12 cellular contexts compared by ENCODE assay signal in the genomic region with DNA sequence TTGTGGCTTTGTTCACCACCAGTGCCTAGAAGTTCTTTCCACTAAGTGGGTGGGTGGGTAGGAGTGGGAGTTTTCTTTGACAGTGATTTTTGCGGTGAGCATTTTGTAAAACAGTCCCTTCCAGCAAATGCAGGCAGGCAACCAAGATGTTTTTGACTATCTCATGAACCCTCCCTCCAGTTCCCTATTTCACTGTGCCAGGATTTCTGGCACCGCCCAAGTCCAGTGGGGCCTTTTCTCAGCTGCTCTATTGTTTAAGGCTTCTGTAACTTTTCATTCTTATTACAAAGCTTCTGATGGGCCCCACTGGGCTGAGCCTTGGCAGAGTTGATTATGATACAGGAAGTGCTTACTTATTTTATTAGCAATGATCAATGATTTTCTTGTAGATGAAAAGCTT.
"Had no signal": no experiment of that assay in that cellular context is flagged by ENCODE, and none has a peak within 500 bp of the region (broad histone marks: within the 10 kb centered on the region; RNA-seq: fewer than 3 reads in every experiment).

No MANE protein-coding gene starts in this region.

- H3K36me3 ChIP-seq: stomach, thoracic aorta, WERI-Rb-1 had no signal

- ATAC-seq: left colon had no signal

- H3K27ac ChIP-seq: stomach, thoracic aorta, WERI-Rb-1 had no signal

- DNase-seq: activated CD4-positive, alpha-beta memory T cell treated with anti-CD3 and anti-CD28 coated beads, Interleukin-2, amount 10 ng/mL, durations not matched to agents 7 days and 5 days; activated naive CD4-positive, alpha-beta T cell treated with anti-CD3 and anti-CD28 coated beads, Interleukin-2, amount 50 U/mL, for 16 hours; activated T-cell treated with anti-CD3 and anti-CD28 coated beads, Interleukin-2, amount 50 U/mL, for 24 hours; erythroblast; left colon; naive B cell; stomach; T-helper 9 cell; WERI-Rb-1 had no signal

- H3K9me3 ChIP-seq: stomach, thoracic aorta had no signal

- H3K4me3 ChIP-seq: stomach, thoracic aorta had no signal

- H3K27me3 ChIP-seq: stomach had no signal

- FAIRE-seq: astrocyte, bronchial epithelial cell had no signal
